Comparison of ENCODE assay signal across 26 cellular contexts in the genomic region with DNA sequence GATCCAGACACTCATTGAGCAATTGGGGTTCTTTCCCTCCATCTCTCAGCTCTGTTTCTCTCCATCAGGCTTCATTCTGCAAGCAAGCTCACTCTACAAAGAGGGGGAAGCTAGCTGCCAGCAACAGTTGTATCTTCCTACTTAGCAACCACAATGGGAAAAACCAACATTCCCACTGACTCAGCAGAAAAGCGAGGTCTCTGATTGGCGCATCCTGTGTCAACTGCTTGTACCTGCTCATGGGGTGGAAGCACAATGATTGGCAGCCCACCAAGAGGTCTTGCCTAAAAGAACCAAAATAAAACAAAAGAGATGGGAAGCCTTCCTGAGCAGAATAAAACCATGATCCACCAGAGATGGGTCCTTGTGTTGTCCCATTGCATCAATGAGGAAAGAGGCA. TPM values are rescaled to one million over a fixed set of nuclear protein-coding genes. Genes with fewer than 3 reads are reported as not detected.
DNase-seq lines count a peak whose midpoint lies in the region; TF ChIP-seq lines count a peak whose summit lies in the region.
"Had no signal": no experiment of that assay in that cellular context is flagged by ENCODE, and none has a peak within 500 bp of the region (broad histone marks: within the 10 kb centered on the region; RNA-seq: fewer than 3 reads in every experiment).

No MANE protein-coding gene starts in this region.

- peak; percentile 66 for DNase-seq in H7
- DNase-seq in NB4 (ENCODE audit: low read depth) = peak; percentile 11
- peak; percentile 32 to 35 for DNase-seq in cardiac fibroblast (ENCODE audit: low read depth in 2 of 2)
- DNase-seq in mesendoderm = peak; percentile 70
- DNase-seq in sigmoid colon = no peak
- no peak for DNase-seq in GM03348 (ENCODE audit: low spot score)
- no peak for DNase-seq in NCI-H510A treated with DMSO at 0.1 percent for 48 hours (lab: John Stamatoyannopoulos, UW)
- DNase-seq: activated CD4-positive, alpha-beta T cell treated with anti-CD3 and anti-CD28 coated beads, Interleukin-2, amount 50 U/mL, for 48 hours; activated naive CD4-positive, alpha-beta T cell treated with anti-CD3 and anti-CD28 coated beads for 36 hours; activated T-cell treated with anti-CD3 and anti-CD28 coated beads, Interleukin-2, amount 50 U/mL, for 1 hour; aorta; BE2C; Caco-2; HCEC 1CT; KG1; left colon; NCI-H1092; NCI-H2081 treated with DMSO at 0.1 percent for 48 hours; NCI-H526; SHP77 treated with DMSO at 0.1 percent for 48 hours; T-helper 1 cell; WERI-Rb-1 had no signal

- H2BK15ac ChIP-seq in mesendoderm (replicated peaks; ENCODE audit: low read depth) = no peak overlapping the region

- H3K4me3 ChIP-seq in H7 (ENCODE audit: insufficient read depth, low read depth, low read length) (no peak overlapping the region), NB4 (ENCODE audit: low read depth, low read length) (no peak overlapping the region), cardiac fibroblast (replicated peaks in 1 of 2; ENCODE audit: low read depth in 2 of 2, low read length in 2 of 2) (no peak overlapping the region), mesendoderm (ENCODE audit: low read length) (no peak overlapping the region), sigmoid colon (no peak overlapping the region)
- H3K4me3 ChIP-seq: skin epidermis, tibial nerve had no signal

- H3K23ac ChIP-seq in mesendoderm (ENCODE audit: low read length) = no peak overlapping the region

- H2BK120ac ChIP-seq in mesendoderm (ENCODE audit: low read depth, low read length) = no peak overlapping the region

- H3K79me2 ChIP-seq in mesendoderm (ENCODE audit: control insufficient read depth, insufficient read depth, low read length) = no peaks in the 10 kb centered on the region

- H3K9ac ChIP-seq in mesendoderm (ENCODE audit: low read length) = no peak overlapping the region

- no peak overlapping the region for H4K5ac ChIP-seq in mesendoderm (ENCODE audit: low read length)

- no peak overlapping the region for H2BK5ac ChIP-seq in mesendoderm (ENCODE audit: low read length)

- intact Hi-C loops in sigmoid colon (cut with DNase I) = no loop called here

- no peak overlapping the region for H3K56ac ChIP-seq in mesendoderm (ENCODE audit: low read length)

- TF ChIP-seq EP300 in sigmoid colon (IDR thresholded peaks at IDR 0.05) = no peak

- no peaks in the 10 kb centered on the region for H3K79me1 ChIP-seq in mesendoderm (ENCODE audit: low read length)

- TF ChIP-seq CTCF in NB4 (IDR thresholded peaks at IDR 0.05; ENCODE audit: low read depth, low read length) = no peak
- no peak for TF ChIP-seq CTCF in cardiac fibroblast (IDR thresholded peaks at IDR 0.05; ENCODE audit: low read depth, low read length)
- no peak for TF ChIP-seq CTCF in sigmoid colon (IDR thresholded peaks at IDR 0.05)

- H2AK5ac ChIP-seq in mesendoderm (ENCODE audit: low read length) = no peak overlapping the region

- H3K27me3 ChIP-seq in H7 (ENCODE audit: control insufficient read depth, insufficient read depth, low read length) (peaks cover 3% of the 10 kb centered on the region; the same call in 1 of the 2 replicates), mesendoderm (ENCODE audit: insufficient read depth, low read length, poor library complexity) (no peaks in the 10 kb centered on the region), sigmoid colon (peaks cover 0 to 32% (median 28%) of the 10 kb centered on the region in 3 donors)
- H3K27me3 ChIP-seq: BE2C had no signal

- H3K4me2 ChIP-seq in mesendoderm (ENCODE audit: low read length) = no peak overlapping the region

- peaks cover 8% of the 10 kb centered on the region for H3K4me1 ChIP-seq in mesendoderm (ENCODE audit: control insufficient read depth, low read depth, low read length)
- H3K4me1 ChIP-seq in sigmoid colon = peaks cover 0 to 12% (median 8%) of the 10 kb centered on the region in 4 donors
- H3K4me1 ChIP-seq: BE2C had no signal

- H3K27ac ChIP-seq in mesendoderm (ENCODE audit: low read depth, low read length) = no peak overlapping the region
- no peak overlapping the region for H3K27ac ChIP-seq in sigmoid colon
- H3K27ac ChIP-seq: HL-60, skin epidermis, tibial nerve, WERI-Rb-1 had no signal

- no peak overlapping the region for H3K4ac ChIP-seq in mesendoderm (ENCODE audit: low read depth, low read length)

- H3K36me3 ChIP-seq in H7 (replicated peaks; ENCODE audit: control insufficient read depth, insufficient read depth, low read length) (no peaks in the 10 kb centered on the region), mesendoderm (ENCODE audit: control insufficient read depth, insufficient read depth, low read length) (no peaks in the 10 kb centered on the region), sigmoid colon (no peaks in the 10 kb centered on the region)
- H3K36me3 ChIP-seq: BE2C, tibial nerve, WERI-Rb-1 had no signal

- H4K8ac ChIP-seq in mesendoderm (ENCODE audit: low read depth, low read length) = no peak overlapping the region

- H3K9me3 ChIP-seq in sigmoid colon = no peaks in the 10 kb centered on the region
- H3K9me3 ChIP-seq: BE2C, Caco-2 had no signal

- H3K18ac ChIP-seq in mesendoderm (ENCODE audit: low read length) = no peak overlapping the region

- WGBS in mesendoderm (ENCODE audit: extremely low coverage, insufficient coverage, low lambda C conversion rate) = no CpG with 5 or more reads among the region's 2 CpGs
- WGBS in sigmoid colon, 2 donors = 58 to 77% methylated on average over 2 of the region's 2 CpGs

- no peak for TF ChIP-seq POLR2A in NB4 (IDR thresholded peaks at IDR 0.05; ENCODE audit: extremely low read depth, insufficient read length)
- TF ChIP-seq POLR2A in sigmoid colon (IDR thresholded peaks at IDR 0.05) = no peak

RNA-seq across cellular contexts. Expression of a gene that starts 4.0 kb away (rescaled TPM):
- 37.1 and 39.4 TPM in 2 replicates for total RNA-seq in H7 (2014; rRNA removed; shearing (Covaris generic))
- polyA plus RNA-seq in mesendoderm (2013, experiment 1 of 2) = 66.8 TPM
- polyA plus RNA-seq in mesendoderm (2013, experiment 2 of 2) = 60.1 TPM
- total RNA-seq in sigmoid colon = 1 to 10 TPM; 1.3 to 4.3 (median 2.5) TPM
- polyA plus RNA-seq in sigmoid colon = 100 to 1,000 TPM in 1 of 3 donors, 10 to 100 TPM in 2; 61.6 to 272 (median 82.9) TPM
- total RNA-seq: activated naive CD4-positive, alpha-beta T cell treated with anti-CD3 and anti-CD28 coated beads for 36 hours; G401 had no signal

RNA-seq across cellular contexts. Expression of a gene that starts 32.5 kb away (rescaled TPM):
- 4.1 and 6.1 TPM in 2 replicates for total RNA-seq in H7 (2014; rRNA removed; shearing (Covaris generic))
- 0.80 TPM for polyA plus RNA-seq in mesendoderm (2013, experiment 1 of 2)
- 0.73 TPM for polyA plus RNA-seq in mesendoderm (2013, experiment 2 of 2)
- 1 to 10 TPM in 3 of 4 donors, under 1 TPM in 1; 0.81 to 1.7 (median 1.5) TPM for total RNA-seq in sigmoid colon
- under 1 TPM in 2 of 3 donors, not detected in 1; 0.23 to 0.29 TPM for polyA plus RNA-seq in sigmoid colon
- total RNA-seq: activated naive CD4-positive, alpha-beta T cell treated with anti-CD3 and anti-CD28 coated beads for 36 hours had no signal
- polyA plus RNA-seq: aorta had no signal

RNA-seq across cellular contexts. Expression of a gene that starts 48.4 kb away (rescaled TPM):
- total RNA-seq in H7 (2014; rRNA removed; shearing (Covaris generic)) = 158 and 161 TPM in 2 replicates
- polyA plus RNA-seq in mesendoderm (2013, experiment 1 of 2) = 51.6 TPM
- polyA plus RNA-seq in mesendoderm (2013, experiment 2 of 2) = 51.8 TPM
- 100 to 1,000 TPM; 137 to 179 (median 161) TPM for total RNA-seq in sigmoid colon
- 100 to 1,000 TPM in 2 of 3 donors, 10 to 100 TPM in 1; 60.1 to 149 (median 144) TPM for polyA plus RNA-seq in sigmoid colon

Comparison
In these comparisons a context has a peak if more than half of its experiments do, and no peak if none do; other contexts are left out.
1. DNase-seq: peak in H7 (single experiment), NB4 (single experiment), cardiac fibroblast (2 of 2) and mesendoderm (single experiment); none in sigmoid colon (single experiment), GM03348 (single experiment) and NCI-H510A treated with DMSO at 0.1 percent for 48 hours (single experiment).